ENCODE assay signal across 8 cellular contexts in the genomic region with DNA sequence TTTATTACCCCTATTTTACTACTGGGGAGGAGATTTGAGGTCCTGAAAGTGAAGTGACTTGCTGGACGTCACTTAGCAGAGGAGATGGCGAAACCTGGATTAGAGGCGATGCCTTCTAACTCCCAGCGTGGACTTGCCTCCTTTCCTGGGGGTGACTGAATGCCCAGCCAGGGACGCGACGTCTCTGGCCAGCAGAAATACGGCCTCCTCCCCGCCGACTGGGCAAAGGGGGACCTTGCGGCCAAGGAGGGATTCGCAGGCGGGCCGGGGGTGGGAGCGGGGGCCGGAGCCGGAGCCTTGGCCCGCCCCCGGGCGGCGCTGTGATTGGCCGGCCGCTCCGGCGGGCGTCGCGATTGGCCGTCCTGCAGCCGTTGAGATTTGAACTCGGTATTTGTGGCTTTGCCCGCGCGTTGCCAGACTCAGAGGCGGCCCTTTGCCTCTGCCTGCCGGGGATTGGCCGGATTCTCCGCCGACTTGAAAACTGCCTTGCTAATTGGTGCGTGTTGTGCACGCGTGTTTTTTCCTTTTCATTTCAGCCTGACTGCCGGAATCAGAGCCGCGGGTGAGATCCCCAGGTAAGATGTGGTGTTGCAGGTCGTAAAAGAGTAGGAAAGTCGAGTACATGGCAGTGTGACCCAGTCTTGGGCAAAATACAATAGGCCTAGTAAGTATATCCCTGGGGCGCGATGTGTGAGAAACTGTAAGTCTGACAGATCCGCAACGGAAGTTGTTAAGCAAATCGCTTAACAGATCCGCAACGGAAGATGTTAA.
DNase-seq lines count a peak whose midpoint lies in the region; ATAC-seq lines count a peak whose summit lies in the region.

A gene with protein sequence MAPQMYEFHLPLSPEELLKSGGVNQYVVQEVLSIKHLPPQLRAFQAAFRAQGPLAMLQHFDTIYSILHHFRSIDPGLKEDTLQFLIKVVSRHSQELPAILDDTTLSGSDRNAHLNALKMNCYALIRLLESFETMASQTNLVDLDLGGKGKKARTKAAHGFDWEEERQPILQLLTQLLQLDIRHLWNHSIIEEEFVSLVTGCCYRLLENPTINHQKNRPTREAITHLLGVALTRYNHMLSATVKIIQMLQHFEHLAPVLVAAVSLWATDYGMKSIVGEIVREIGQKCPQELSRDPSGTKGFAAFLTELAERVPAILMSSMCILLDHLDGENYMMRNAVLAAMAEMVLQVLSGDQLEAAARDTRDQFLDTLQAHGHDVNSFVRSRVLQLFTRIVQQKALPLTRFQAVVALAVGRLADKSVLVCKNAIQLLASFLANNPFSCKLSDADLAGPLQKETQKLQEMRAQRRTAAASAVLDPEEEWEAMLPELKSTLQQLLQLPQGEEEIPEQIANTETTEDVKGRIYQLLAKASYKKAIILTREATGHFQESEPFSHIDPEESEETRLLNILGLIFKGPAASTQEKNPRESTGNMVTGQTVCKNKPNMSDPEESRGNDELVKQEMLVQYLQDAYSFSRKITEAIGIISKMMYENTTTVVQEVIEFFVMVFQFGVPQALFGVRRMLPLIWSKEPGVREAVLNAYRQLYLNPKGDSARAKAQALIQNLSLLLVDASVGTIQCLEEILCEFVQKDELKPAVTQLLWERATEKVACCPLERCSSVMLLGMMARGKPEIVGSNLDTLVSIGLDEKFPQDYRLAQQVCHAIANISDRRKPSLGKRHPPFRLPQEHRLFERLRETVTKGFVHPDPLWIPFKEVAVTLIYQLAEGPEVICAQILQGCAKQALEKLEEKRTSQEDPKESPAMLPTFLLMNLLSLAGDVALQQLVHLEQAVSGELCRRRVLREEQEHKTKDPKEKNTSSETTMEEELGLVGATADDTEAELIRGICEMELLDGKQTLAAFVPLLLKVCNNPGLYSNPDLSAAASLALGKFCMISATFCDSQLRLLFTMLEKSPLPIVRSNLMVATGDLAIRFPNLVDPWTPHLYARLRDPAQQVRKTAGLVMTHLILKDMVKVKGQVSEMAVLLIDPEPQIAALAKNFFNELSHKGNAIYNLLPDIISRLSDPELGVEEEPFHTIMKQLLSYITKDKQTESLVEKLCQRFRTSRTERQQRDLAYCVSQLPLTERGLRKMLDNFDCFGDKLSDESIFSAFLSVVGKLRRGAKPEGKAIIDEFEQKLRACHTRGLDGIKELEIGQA (N-terminal part only) (plus strand): TSS at position 523 of the 771 bp plus-strand sequence. CDS start 997 bp downstream, outside the sequence.

- ATAC-seq in GM19467 (IDR thresholded peaks at IDR 0.05; ENCODE audit: unreplicated experiment), result peak; percentile 76

- peak; percentile 86 for DNase-seq in CMK (ENCODE audit: low read depth)
- DNase-seq in HS-27A (ENCODE audit: low read depth), result peak; percentile 96
- peak; percentile 70 for DNase-seq in NK-92 (lab: John Stamatoyannopoulos, UW; ENCODE audit: unreplicated experiment)
- DNase-seq in activated CD8-positive, alpha-beta memory T cell treated with anti-CD3 and anti-CD28 coated beads for 24 hours, result peak; percentile 95
- DNase-seq in effector CD8-positive, alpha-beta T cell (lab: John Stamatoyannopoulos, UW), result peak; percentile 90
- peak; percentile 98 for DNase-seq in medulla oblongata (ENCODE audit: extremely low spot score)
- DNase-seq in stimulated activated CD8-positive, alpha-beta memory T cell treated with anti-CD3 and anti-CD28 coated beads, Interleukin-12 subunit alpha, Interleukin-12 subunit beta, amount 100 ng/mL, for 1 hour (ENCODE audit: low read depth), result peak; percentile 87

Comparison
In these comparisons a context has a peak if more than half of its experiments do, and no peak if none do; other contexts are left out.
1. Peak in every context shown above with its lines: DNase-seq and ATAC-seq.